ENCODE assay signal across 8 cellular contexts in the genomic region with DNA sequence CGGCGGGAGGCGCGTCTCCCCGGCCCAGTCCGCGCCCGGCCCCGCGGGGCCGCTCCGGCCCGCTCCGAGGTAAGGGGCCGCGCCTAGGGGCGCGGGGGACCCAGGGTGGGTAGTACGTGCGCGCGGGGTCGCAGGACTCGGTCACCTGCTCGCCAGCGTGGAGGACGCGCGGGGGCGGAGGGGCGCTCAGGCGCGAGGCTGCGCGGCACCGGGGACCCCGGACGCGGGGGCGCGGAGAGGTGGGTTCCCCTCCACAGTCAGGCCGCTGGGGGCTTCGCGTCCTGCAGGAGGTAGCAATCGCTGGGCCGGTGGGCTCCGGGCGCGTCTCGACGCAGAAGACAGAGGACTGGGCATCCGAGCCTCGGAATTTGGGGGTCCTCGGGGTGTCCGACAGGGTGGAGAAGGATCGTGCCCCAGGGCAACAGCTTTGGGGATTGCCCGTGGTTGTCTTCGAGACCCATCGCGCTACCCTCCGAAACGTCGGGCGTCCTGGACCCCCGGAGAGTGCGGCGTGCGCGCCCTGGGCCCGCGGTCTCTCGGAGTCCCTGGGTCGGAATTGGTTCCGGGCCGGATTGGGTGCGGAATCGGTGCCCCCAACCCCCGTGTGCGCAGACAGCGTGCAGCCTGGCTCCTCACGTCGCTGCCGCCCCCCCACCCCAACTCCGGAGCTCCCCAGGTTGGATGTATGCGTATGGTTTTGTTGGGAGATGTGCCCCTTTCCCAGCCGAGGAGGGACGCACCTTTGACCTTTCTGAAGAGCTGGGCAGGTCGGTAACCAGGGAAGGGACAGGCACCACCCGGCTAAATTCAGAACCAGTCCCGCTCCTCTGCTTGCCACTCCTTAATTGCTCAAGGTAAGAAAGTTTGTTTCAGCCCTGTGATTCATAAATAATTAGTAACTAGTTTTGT. TPM values are rescaled to one million over a fixed set of nuclear protein-coding genes. Genes with fewer than 3 reads are reported as not detected.
DNase-seq lines count a peak whose midpoint lies in the region; ATAC-seq, FAIRE-seq and TF ChIP-seq lines count a peak whose summit lies in the region.

No MANE protein-coding gene starts in this region.

- WGBS in sigmoid colon, 2 donors: 1 to 3% methylated on average over 90 of the region's 90 CpGs

- H3K4me1 ChIP-seq in left ventricle myocardium inferior (peaks cover 81% of the 10 kb centered on the region), sigmoid colon (peaks cover 0 to 41% (median 22%) of the 10 kb centered on the region in 4 donors)

- peaks cover 25% of the 10 kb centered on the region for H3K4me1 Mint-ChIP-seq in activated T-cell treated with anti-CD3 and anti-CD28 coated beads, Interleukin-2, amount 50 U/mL, for 72 hours (ENCODE audit: low read depth)

- H3K27ac ChIP-seq in left ventricle myocardium inferior (replicated peaks) (peak overlapping the region; percentile 94), sigmoid colon (peak overlapping the region; percentile 88 to 98 (median 94))

- no peak for TF ChIP-seq POLR2A in sigmoid colon (IDR thresholded peaks at IDR 0.05)

- peaks cover 44% of the 10 kb centered on the region for H3K27me3 Mint-ChIP-seq in activated T-cell treated with anti-CD3 and anti-CD28 coated beads, Interleukin-2, amount 50 U/mL, for 72 hours (ENCODE audit: low read depth)

- H3K27ac Mint-ChIP-seq in activated T-cell treated with anti-CD3 and anti-CD28 coated beads, Interleukin-2, amount 50 U/mL, for 72 hours: no peak overlapping the region

- H3K4me3 ChIP-seq in H7 (ENCODE audit: insufficient read depth, low read depth, low read length) (peak overlapping the region; percentile 54), left ventricle myocardium inferior (peak overlapping the region; percentile 91), sigmoid colon (peak overlapping the region; percentile 58 to 90 (median 76))

- no peak for TF ChIP-seq EP300 in sigmoid colon (IDR thresholded peaks at IDR 0.05)

- no peak for FAIRE-seq in RCC 7860 (lab: Jason Lieb, UNC)

- peak; percentile 25 to 42 for ATAC-seq in activated T-cell treated with anti-CD3 and anti-CD28 coated beads, Interleukin-2, amount 50 U/mL, for 72 hours (replicated peaks in 1 of 2)
- no peak for ATAC-seq in GM18517 (IDR thresholded peaks at IDR 0.05; ENCODE audit: unreplicated experiment)

- H3K4me3 Mint-ChIP-seq in activated T-cell treated with anti-CD3 and anti-CD28 coated beads, Interleukin-2, amount 50 U/mL, for 72 hours: peak overlapping the region; percentile 68 to 74

- H3K36me3 ChIP-seq in H7 (replicated peaks; ENCODE audit: control insufficient read depth, insufficient read depth, low read length): no peaks in the 10 kb centered on the region
- no peaks in the 10 kb centered on the region for H3K36me3 ChIP-seq in left ventricle myocardium inferior
- H3K36me3 ChIP-seq in sigmoid colon: no peaks in the 10 kb centered on the region

- intact Hi-C loops in left ventricle myocardium inferior (cut with micrococcal nuclease) (no loop called here), sigmoid colon (cut with DNase I) (loop anchor here (2.0 to 5.0 kb wide), 3 partner anchors 57 to 157 kb away; no protein-coding TSS in a partner anchor), posterior vena cava (cut with DNase I) (loop anchor here in 1 of 2 donors (10.0 kb wide), 1 partner anchor 54 kb away; no protein-coding TSS in a partner anchor)

- DNase-seq in H7 (peak; percentile 64), left ventricle myocardium inferior (no peak), sigmoid colon (no peak), RCC 7860 (ENCODE audit: low spot score) (no peak), NCI-H2196 treated with DMSO at 0.1 percent for 48 hours (lab: John Stamatoyannopoulos, UW; ENCODE audit: unreplicated experiment) (no peak), posterior vena cava (ENCODE audit: low spot score) (no peak)
- peak; percentile 29 to 35 for DNase-seq in activated T-cell treated with anti-CD3 and anti-CD28 coated beads, Interleukin-2, amount 50 U/mL, for 72 hours

- no peaks in the 10 kb centered on the region for H3K9me3 Mint-ChIP-seq in activated T-cell treated with anti-CD3 and anti-CD28 coated beads, Interleukin-2, amount 50 U/mL, for 72 hours

- H3K27me3 ChIP-seq in H7 (ENCODE audit: control insufficient read depth, insufficient read depth, low read length): peaks cover 45% of the 10 kb centered on the region
- H3K27me3 ChIP-seq in left ventricle myocardium inferior (ENCODE audit: low read depth): no peaks in the 10 kb centered on the region
- H3K27me3 ChIP-seq in sigmoid colon: no peaks in the 10 kb centered on the region

- TF ChIP-seq CTCF in left ventricle myocardium inferior (IDR thresholded peaks at IDR 0.05; ENCODE audit: borderline replicate concordance) (no peak), sigmoid colon (IDR thresholded peaks at IDR 0.05) (no peak)

- H3K9me3 ChIP-seq in left ventricle myocardium inferior (replicated peaks): no peaks in the 10 kb centered on the region
- H3K9me3 ChIP-seq in sigmoid colon: no peaks in the 10 kb centered on the region

- no peaks in the 10 kb centered on the region for H3K36me3 Mint-ChIP-seq in activated T-cell treated with anti-CD3 and anti-CD28 coated beads, Interleukin-2, amount 50 U/mL, for 72 hours (ENCODE audit: insufficient read depth in 2 of 2)

RNA-seq across cellular contexts. Expression of gene NPAS2, which starts 0.7 kb away (rescaled TPM):
- total RNA-seq in H7 (2014; rRNA removed; shearing (Covaris generic)): 0.26 and 0.42 TPM in 2 replicates
- total RNA-seq in activated T-cell treated with anti-CD3 and anti-CD28 coated beads, Interleukin-2, amount 50 U/mL, for 72 hours: 1 to 10 TPM; 4.8 to 8.4 TPM
- total RNA-seq in left ventricle myocardium inferior (51.0 TPM), sigmoid colon (10 to 100 TPM; 14.2 to 23.8 (median 20.3) TPM), posterior vena cava (10 to 100 TPM; 30.1 to 56.9 TPM)
- polyA plus RNA-seq in sigmoid colon: 10 to 100 TPM; 23.2 to 53.9 (median 40.2) TPM

Comparison
In these comparisons a context has a peak if more than half of its experiments do, and no peak if none do; other contexts are left out.
1. DNase-seq: peak in H7 (single experiment) and activated T-cell treated with anti-CD3 and anti-CD28 coated beads, Interleukin-2, amount 50 U/mL, for 72 hours (2 of 2); none in left ventricle myocardium inferior (single experiment), sigmoid colon (single experiment), RCC 7860 (single experiment), NCI-H2196 treated with DMSO at 0.1 percent for 48 hours (single experiment) and posterior vena cava (single experiment).
2. Peak in every context shown above with its lines, with median percentiles within 50 percentile points of each other: H3K4me3 ChIP-seq.